Comparison of ENCODE assay signal across 10 cellular contexts in the genomic region with DNA sequence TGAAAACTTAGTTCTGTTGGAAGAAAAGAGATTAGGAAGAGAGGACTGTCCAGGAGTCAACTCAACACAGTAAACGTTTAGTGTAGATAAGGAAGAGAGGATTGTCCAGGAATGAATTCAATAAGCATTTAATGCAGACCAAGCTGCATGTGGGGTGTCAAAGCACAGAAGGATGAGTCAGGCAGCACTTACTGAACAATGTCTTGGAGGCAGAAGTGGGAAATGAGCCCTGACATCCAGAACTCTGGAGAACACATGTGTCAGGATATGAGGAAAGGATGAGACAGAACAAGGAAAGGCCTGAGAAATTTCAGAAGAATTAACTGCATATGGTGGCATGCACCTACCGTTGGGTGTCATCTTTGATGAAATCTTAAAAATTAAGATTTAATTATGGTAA.
"Had no signal": no experiment of that assay in that cellular context is flagged by ENCODE, and none has a peak within 500 bp of the region (broad histone marks: within the 10 kb centered on the region; RNA-seq: fewer than 3 reads in every experiment).

No MANE protein-coding gene starts in this region.

- ATAC-seq: activated T-cell treated with anti-CD3 and anti-CD28 coated beads, Interleukin-2, amount 50 U/mL, for 72 hours; left lobe of liver; natural killer cell had no signal

- DNase-seq: activated CD4-positive, alpha-beta T cell treated with anti-CD3 and anti-CD28 coated beads for 1 hour; activated CD4-positive, alpha-beta T cell treated with anti-CD3 and anti-CD28 coated beads, Interleukin-2, amount 50 U/mL, for 48 hours; activated T-cell treated with anti-CD3 and anti-CD28 coated beads, Interleukin-2, amount 50 U/mL, for 72 hours; cortex of kidney; effector CD8-positive, alpha-beta T cell; immature natural killer cell; natural killer cell; posterior cingulate gyrus; small intestine had no signal
